Comparison of ENCODE assay signal across 18 cellular contexts in the genomic region with DNA sequence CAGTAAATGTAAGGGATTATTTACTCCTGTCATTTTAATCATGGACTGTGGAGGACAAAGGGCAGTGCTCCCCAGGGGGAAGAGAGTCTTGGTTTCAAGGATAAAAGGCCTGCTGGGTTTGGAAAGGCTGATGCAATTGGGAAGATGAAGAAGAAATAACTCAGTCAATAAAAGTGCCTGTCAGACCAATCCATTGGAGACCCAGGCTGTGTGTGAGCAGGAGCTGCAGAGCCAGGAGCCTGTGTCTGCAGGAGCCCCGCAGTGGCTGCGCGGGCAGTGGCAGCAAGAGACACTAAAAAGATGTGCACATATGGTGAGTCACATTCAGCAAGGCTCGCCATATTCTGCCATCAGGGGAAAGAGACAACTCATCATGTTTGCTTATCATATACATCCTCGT.
DNase-seq lines count a peak whose midpoint lies in the region; ATAC-seq and TF ChIP-seq lines count a peak whose summit lies in the region.
"Had no signal": no experiment of that assay in that cellular context is flagged by ENCODE, and none has a peak within 500 bp of the region (broad histone marks: within the 10 kb centered on the region; RNA-seq: fewer than 3 reads in every experiment).

No MANE protein-coding gene starts in this region.

- H3K27ac ChIP-seq in transverse colon: no peak overlapping the region
- H3K27ac ChIP-seq: BLaER1 treated with 17β-estradiol and CSF1 and Interleukin-3, amounts not matched to agents 10 nM and 100 nM; upper lobe of right lung had no signal

- in situ Hi-C loops in HAP-1 (cut with MboI; ENCODE audit: low sequenced_read_pairs) (no loop called here), transverse colon (cut with MboI; ENCODE audit: low pct_ligation_motif_present in 1 of 4, low pct_unique_long_range_greater_than_20kb in 1 of 4, low sequenced_read_pairs in 3 of 4) (loop anchor here in 1 of 4 donors (10.0 kb wide), 1 partner anchor 112 kb away; no protein-coding TSS in a partner anchor)

- H3K4me3 ChIP-seq in HAP-1 (no peak overlapping the region), fibroblast of villous mesenchyme (ENCODE audit: low read depth, low read length) (no peak overlapping the region), transverse colon (no peak overlapping the region)
- H3K4me3 ChIP-seq: BLaER1 treated with 17β-estradiol and CSF1 and Interleukin-3, amounts not matched to agents 10 nM and 100 nM; lung; upper lobe of right lung had no signal

- intact Hi-C loops in transverse colon (cut with DNase I; ENCODE audit: low total_unique reads): no loop called here

- H3K36me3 Mint-ChIP-seq in activated naive CD4-positive, alpha-beta T cell treated with anti-CD3 and anti-CD28 coated beads, Interleukin-2, amount 50 U/mL, for 72 hours: peaks cover 0 to 7% of the 10 kb centered on the region in 2 donors

- peaks cover 10% of the 10 kb centered on the region for H3K36me3 ChIP-seq in HAP-1 (replicated peaks)
- peaks cover 0 to 2% (median 0%) of the 10 kb centered on the region in 4 donors for H3K36me3 ChIP-seq in transverse colon
- H3K36me3 ChIP-seq: upper lobe of right lung had no signal

- WGBS in transverse colon (ENCODE audit: low coverage in 1 of 2), 2 donors: 90 to 92% methylated on average over 5 of the region's 5 CpGs

- TF ChIP-seq EP300 in transverse colon (IDR thresholded peaks at IDR 0.05; ENCODE audit: low read depth): no peak

- no peak for ATAC-seq in activated naive CD4-positive, alpha-beta T cell treated with anti-CD3 and anti-CD28 coated beads, Interleukin-2, amount 50 U/mL, for 72 hours
- ATAC-seq: HCT116; sciatic nerve; stimulated activated memory B cell treated with anti-CD40 and anti-IgM and Interleukin-4, amounts not matched to agents 10 μg/mL and 1 μg/mL and 100 μg/mL, for 72 hours; upper lobe of right lung had no signal

- TF ChIP-seq POLR2A in transverse colon (IDR thresholded peaks at IDR 0.05): no peak

- no peaks in the 10 kb centered on the region for H3K9me3 Mint-ChIP-seq in activated naive CD4-positive, alpha-beta T cell treated with anti-CD3 and anti-CD28 coated beads, Interleukin-2, amount 50 U/mL, for 72 hours
- H3K9me3 Mint-ChIP-seq: stimulated activated memory B cell treated with anti-CD40 and anti-IgM and Interleukin-4, amounts not matched to agents 10 μg/mL and 1 μg/mL and 100 μg/mL, for 72 hours had no signal

- no peaks in the 10 kb centered on the region for H3K27me3 ChIP-seq in HAP-1 (ENCODE audit: low read depth)
- H3K27me3 ChIP-seq in transverse colon: no peaks in the 10 kb centered on the region
- H3K27me3 ChIP-seq: BLaER1 treated with 17β-estradiol and CSF1 and Interleukin-3, amounts not matched to agents 10 nM and 100 nM; upper lobe of right lung had no signal

- H3K9me3 ChIP-seq in HAP-1 (no peaks in the 10 kb centered on the region), transverse colon (no peaks in the 10 kb centered on the region)
- H3K9me3 ChIP-seq: BLaER1 treated with 17β-estradiol and CSF1 and Interleukin-3, amounts not matched to agents 10 nM and 100 nM; upper lobe of right lung had no signal

- H3K4me1 ChIP-seq in HAP-1: peaks cover 9% of the 10 kb centered on the region
- H3K4me1 ChIP-seq in transverse colon: no peaks in the 10 kb centered on the region
- H3K4me1 ChIP-seq: upper lobe of right lung had no signal

- TF ChIP-seq CTCF in fibroblast of villous mesenchyme (IDR thresholded peaks at IDR 0.05; ENCODE audit: insufficient read depth, low read depth, low read length): no peak
- no peak for TF ChIP-seq CTCF in transverse colon (IDR thresholded peaks at IDR 0.05)

- no peak overlapping the region for H3K27ac Mint-ChIP-seq in activated naive CD4-positive, alpha-beta T cell treated with anti-CD3 and anti-CD28 coated beads, Interleukin-2, amount 50 U/mL, for 72 hours
- H3K27ac Mint-ChIP-seq: stimulated activated memory B cell treated with anti-CD40 and anti-IgM and Interleukin-4, amounts not matched to agents 10 μg/mL and 1 μg/mL and 100 μg/mL, for 72 hours had no signal

- DNase-seq in DMS153 treated with DMSO at 0.1 percent for 48 hours (lab: John Stamatoyannopoulos, UW; ENCODE audit: unreplicated experiment): peak; percentile 29
- DNase-seq in HAP-1 (ENCODE audit: low spot score in 2 of 2): peak; percentile 83 to 86
- DNase-seq in NCI-H460 (ENCODE audit: extremely low read depth, low read depth): peak; percentile 1
- peak; percentile 43 for DNase-seq in fibroblast of villous mesenchyme (ENCODE audit: low read depth)
- DNase-seq in transverse colon: no peak
- no peak for DNase-seq in activated naive CD4-positive, alpha-beta T cell treated with anti-CD3 and anti-CD28 coated beads, Interleukin-2, amount 50 U/mL, for 72 hours (ENCODE audit: low spot score in 2 of 2)
- DNase-seq in kidney tubule cell (ENCODE audit: low spot score): no peak
- DNase-seq: activated effector memory CD4-positive, alpha-beta T cell treated with anti-CD3 and anti-CD28 coated beads, Interleukin-2, amount 50 U/mL, for 16 hours; GDM1; NCI-H510A treated with DMSO at 0.1 percent for 48 hours; stimulated activated CD4-positive, alpha-beta T cell treated with anti-CD3 and anti-CD28 coated beads, Interleukin-4, amount 100 ng/mL, for 4 hours; T1000; upper lobe of right lung had no signal

Comparison
In these comparisons a context has a peak if more than half of its experiments do, and no peak if none do; other contexts are left out.
1. DNase-seq: peak in DMS153 treated with DMSO at 0.1 percent for 48 hours (single experiment), HAP-1 (2 of 2), NCI-H460 (single experiment) and fibroblast of villous mesenchyme (single experiment); none in transverse colon (single experiment), activated naive CD4-positive, alpha-beta T cell treated with anti-CD3 and anti-CD28 coated beads, Interleukin-2, amount 50 U/mL, for 72 hours (0 of 2) and kidney tubule cell (single experiment).